In genomic region chr16:84347161-84347560, GRCh38 we compare ENCODE assay signal across 30 cellular contexts. TPM values are rescaled to one million over a fixed set of nuclear protein-coding genes. Genes with fewer than 3 reads are reported as not detected.
"Had no signal": no experiment of that assay in that cellular context is flagged by ENCODE, and none has a peak within 500 bp of the region (broad histone marks: within the 10 kb centered on the region; RNA-seq: fewer than 3 reads in every experiment).

No MANE protein-coding gene starts in this region.

- H3K9me3 ChIP-seq: colonic mucosa, esophagus muscularis mucosa, esophagus squamous epithelium, gastrocnemius medialis, gastroesophageal sphincter, heart left ventricle had no signal

- H3K4me1 ChIP-seq: esophagus squamous epithelium, foreskin keratinocyte, gastrocnemius medialis, heart left ventricle had no signal

- DNase-seq: colonic mucosa; cortex of kidney; dermis blood vessel endothelial cell; effector CD4-positive, alpha-beta T cell; effector CD8-positive, alpha-beta T cell; effector memory CD4-positive, alpha-beta T cell; effector memory CD8-positive, alpha-beta T cell; endodermal cell; erythroblast; esophagus squamous epithelium; foreskin fibroblast; foreskin keratinocyte; foreskin melanocyte; gastrocnemius medialis; glutamatergic neuron; head of caudate nucleus; heart left ventricle had no signal

- ATAC-seq: effector memory CD8-positive, alpha-beta T cell; esophagus mucosa; foreskin keratinocyte; gastrocnemius medialis; gastroesophageal sphincter; heart left ventricle had no signal

- H3K36me3 ChIP-seq: colonic mucosa, esophagus muscularis mucosa, esophagus squamous epithelium, gastrocnemius medialis, gastroesophageal sphincter, heart left ventricle had no signal

- H3K27me3 ChIP-seq: colonic mucosa, dorsolateral prefrontal cortex, esophagus muscularis mucosa, gastroesophageal sphincter had no signal

- H3K27ac ChIP-seq: colonic mucosa, coronary artery, dorsolateral prefrontal cortex, epithelial cell of prostate, esophagus muscularis mucosa, esophagus squamous epithelium, foreskin keratinocyte, gastrocnemius medialis, gastroesophageal sphincter, heart left ventricle had no signal

- H3K4me3 ChIP-seq: colonic mucosa, coronary artery, dorsolateral prefrontal cortex, esophagus muscularis mucosa, esophagus squamous epithelium, gastrocnemius medialis, gastroesophageal sphincter, heart left ventricle had no signal

RNA-seq across cellular contexts. Expression of gene ATP2C2, which starts 21.2 kb away (rescaled TPM):
- total RNA-seq: chondrocyte, dermis blood vessel endothelial cell, dermis microvascular lymphatic vessel endothelial cell, endothelial cell of umbilical vein, fibroblast of lung, fibroblast of villous mesenchyme, glomerular endothelial cell, heart left ventricle had no signal
- polyA plus RNA-seq: endothelial cell of umbilical vein, fibroblast of lung had no signal

RNA-seq across cellular contexts. Expression of gene WFDC1, which starts 52.5 kb away (rescaled TPM):
- total RNA-seq: dermis blood vessel endothelial cell, dermis microvascular lymphatic vessel endothelial cell, endothelial cell of umbilical vein, epithelial cell of proximal tubule, foreskin keratinocyte, glomerular endothelial cell had no signal
- polyA plus RNA-seq: endothelial cell of umbilical vein, foreskin keratinocyte had no signal
